Comparison of ENCODE assay signal across 10 cellular contexts in genomic region chr10:7343040-7343439, GRCh38.
"Had no signal": no experiment of that assay in that cellular context is flagged by ENCODE, and none has a peak within 500 bp of the region (broad histone marks: within the 10 kb centered on the region; RNA-seq: fewer than 3 reads in every experiment).

No MANE protein-coding gene starts in this region.

- H3K4me1 ChIP-seq: HAP-1 had no signal

- FAIRE-seq: HTR-8/SVneo had no signal

- H3K4me2 ChIP-seq: KMS-11 had no signal

- ATAC-seq: HCT116 had no signal

- H3K9ac ChIP-seq: GM23248, KMS-11 had no signal

- H2AFZ ChIP-seq: GM23248 had no signal

- H3K27ac ChIP-seq: GM23248, KMS-11 had no signal

- DNase-seq: GM23248, GOT3, H7, IMR-90, Kasumi-1, KBM-7 had no signal

- H3K9me3 ChIP-seq: HAP-1 had no signal

- H3K4me3 ChIP-seq: GM23248, HAP-1 had no signal
